ENCODE assay signal across 20 cellular contexts in genomic region chr11:115580416-115580815, GRCh38.
"Had no signal": no experiment of that assay in that cellular context is flagged by ENCODE, and none has a peak within 500 bp of the region (broad histone marks: within the 10 kb centered on the region; RNA-seq: fewer than 3 reads in every experiment).

No MANE protein-coding gene starts in this region.

- H3K27me3 Mint-ChIP-seq: activated T-helper 17 cell treated with anti-CD3 and anti-CD28 coated beads, Interleukin-2, amount 50 U/mL, for 72 hours had no signal

- H3K27me3 ChIP-seq: ascending aorta, brain microvascular endothelial cell, foreskin keratinocyte, left lung, pancreas had no signal

- H3K36me3 Mint-ChIP-seq: activated naive CD4-positive, alpha-beta T cell treated with anti-CD3 and anti-CD28 coated beads, Interleukin-2, amount 50 U/mL, for 72 hours; immature natural killer cell; natural killer cell treated with Interleukin-12 subunit alpha and Interleukin-12 subunit beta and Interleukin-15 and Interleukin-18, amount 100 ng/mL, for 72 hours had no signal

- DNase-seq: activated CD4-positive, alpha-beta T cell treated with anti-CD3 and anti-CD28 coated beads for 1 hour; activated T-cell treated with anti-CD3 and anti-CD28 coated beads, Interleukin-2, amount 50 U/mL, for 24 hours; brain microvascular endothelial cell; caudate nucleus; effector CD8-positive, alpha-beta T cell; foreskin keratinocyte; immature natural killer cell; kidney glomerular epithelial cell; left lung; pancreas; right cardiac atrium; stimulated activated CD4-positive, alpha-beta T cell treated with anti-CD3 and anti-CD28 coated beads, Interleukin-12 subunit alpha, Interleukin-12 subunit beta, amount 100 ng/mL, for 4 hours; stimulated activated CD4-positive, alpha-beta T cell treated with anti-CD3 and anti-CD28 coated beads, Interleukin-4, amount 100 ng/mL, for 4 hours; stimulated activated naive CD8-positive, alpha-beta T cell treated with anti-CD3 and anti-CD28 coated beads, Interleukin-15, Interleukin-2, amounts not matched to agents 100 U/mL and 50 U/mL, for 24 hours; T-helper 9 cell had no signal

- H3K27ac Mint-ChIP-seq: activated naive CD4-positive, alpha-beta T cell treated with anti-CD3 and anti-CD28 coated beads, Interleukin-2, amount 50 U/mL, for 72 hours; activated T-cell treated with anti-CD3 and anti-CD28 coated beads, Interleukin-2, amount 50 U/mL, for 24 hours; activated T-helper 17 cell treated with anti-CD3 and anti-CD28 coated beads, Interleukin-2, amount 50 U/mL, for 72 hours; dendritic cell treated with granulocyte-macrophage colony-stimulating factor and Interleukin-4, amounts not matched to agents 40 ng/mL and 50 ng/mL, for 4 days; immature natural killer cell; natural killer cell treated with Interleukin-12 subunit alpha and Interleukin-12 subunit beta and Interleukin-15 and Interleukin-18, amount 100 ng/mL, for 72 hours had no signal

- H3K27ac ChIP-seq: ascending aorta, brain microvascular endothelial cell, foreskin keratinocyte, left lung, pancreas had no signal

- H3K4me1 Mint-ChIP-seq: activated T-helper 17 cell treated with anti-CD3 and anti-CD28 coated beads, Interleukin-2, amount 50 U/mL, for 72 hours; immature natural killer cell had no signal

- H3K9me3 ChIP-seq: ascending aorta, left lung, pancreas had no signal

- H3K4me3 Mint-ChIP-seq: activated T-cell treated with anti-CD3 and anti-CD28 coated beads, Interleukin-2, amount 50 U/mL, for 24 hours; activated T-helper 17 cell treated with anti-CD3 and anti-CD28 coated beads, Interleukin-2, amount 50 U/mL, for 72 hours; dendritic cell treated with granulocyte-macrophage colony-stimulating factor and Interleukin-4, amounts not matched to agents 40 ng/mL and 50 ng/mL, for 4 days; immature natural killer cell; natural killer cell treated with Interleukin-12 subunit alpha and Interleukin-12 subunit beta and Interleukin-15 and Interleukin-18, amount 100 ng/mL, for 72 hours had no signal

- H3K9me3 Mint-ChIP-seq: activated T-cell treated with anti-CD3 and anti-CD28 coated beads, Interleukin-2, amount 50 U/mL, for 24 hours; activated T-helper 17 cell treated with anti-CD3 and anti-CD28 coated beads, Interleukin-2, amount 50 U/mL, for 72 hours; dendritic cell treated with granulocyte-macrophage colony-stimulating factor and Interleukin-4, amounts not matched to agents 40 ng/mL and 50 ng/mL, for 4 days; immature natural killer cell; natural killer cell treated with Interleukin-12 subunit alpha and Interleukin-12 subunit beta and Interleukin-15 and Interleukin-18, amount 100 ng/mL, for 72 hours had no signal

- H3K4me3 ChIP-seq: ascending aorta, left lung, pancreas had no signal

- H3K36me3 ChIP-seq: ascending aorta, brain microvascular endothelial cell, left lung, pancreas had no signal

- H3K4me1 ChIP-seq: ascending aorta, left lung, pancreas had no signal
